ENCODE assay signal across 26 cellular contexts in the genomic region with DNA sequence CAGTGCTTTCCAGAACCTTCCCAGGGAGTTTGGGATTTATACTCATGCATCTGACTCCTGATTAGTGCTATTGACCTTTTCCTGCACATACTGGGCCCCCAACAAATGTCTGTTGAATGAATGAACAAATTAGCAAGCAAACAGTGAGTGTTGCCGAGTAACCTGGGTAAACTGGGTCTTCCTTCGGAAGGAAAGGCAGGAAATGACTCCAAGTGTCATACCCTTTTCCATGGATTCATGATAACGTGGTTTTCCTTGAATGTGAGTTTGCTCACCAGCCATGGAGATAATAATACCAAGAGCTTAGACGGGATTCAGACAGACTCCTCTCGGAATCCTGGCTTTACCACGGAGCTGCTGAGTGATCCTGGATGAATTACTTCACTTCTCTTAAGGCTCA. TPM values are rescaled to one million over a fixed set of nuclear protein-coding genes. Genes with fewer than 3 reads are reported as not detected.
A peak's percentile ranks its signal among the peaks of the same experiment; 100 is the strongest.
DNase-seq lines count a peak whose midpoint lies in the region; ATAC-seq lines count a peak whose summit lies in the region.
"Had no signal": no experiment of that assay in that cellular context is flagged by ENCODE, and none has a peak within 500 bp of the region (broad histone marks: within the 10 kb centered on the region; RNA-seq: fewer than 3 reads in every experiment).

No MANE protein-coding gene starts in this region.

- H3K56ac ChIP-seq in mesendoderm (ENCODE audit: low read length) = no peak overlapping the region

- H3K9me3 Mint-ChIP-seq in stimulated activated memory B cell treated with anti-CD40 and anti-IgM and Interleukin-4, amounts not matched to agents 10 μg/mL and 1 μg/mL and 100 μg/mL, for 72 hours = peaks cover 3% of the 10 kb centered on the region
- H3K9me3 Mint-ChIP-seq in stimulated activated naive CD8-positive, alpha-beta T cell treated with anti-CD3 and anti-CD28 coated beads, Interleukin-15, amount 100 ng/mL, for 72 hours = no peaks in the 10 kb centered on the region

- no CpG with 5 or more reads among the region's 6 CpGs for WGBS in mesendoderm (ENCODE audit: extremely low coverage, insufficient coverage, low lambda C conversion rate)

- H3K18ac ChIP-seq in mesendoderm (ENCODE audit: low read length) = no peak overlapping the region

- H2BK15ac ChIP-seq in mesendoderm (replicated peaks; ENCODE audit: low read depth) = no peak overlapping the region

- no peaks in the 10 kb centered on the region for H3K36me3 Mint-ChIP-seq in stimulated activated memory B cell treated with anti-CD40 and anti-IgM and Interleukin-4, amounts not matched to agents 10 μg/mL and 1 μg/mL and 100 μg/mL, for 72 hours
- H3K36me3 Mint-ChIP-seq: CD4-positive, alpha-beta memory T cell had no signal

- no peaks in the 10 kb centered on the region for H3K79me1 ChIP-seq in mesendoderm (ENCODE audit: low read length)

- peaks cover 4% of the 10 kb centered on the region for H3K27me3 Mint-ChIP-seq in stimulated activated memory B cell treated with anti-CD40 and anti-IgM and Interleukin-4, amounts not matched to agents 10 μg/mL and 1 μg/mL and 100 μg/mL, for 72 hours
- peaks cover 12% of the 10 kb centered on the region for H3K27me3 Mint-ChIP-seq in stimulated activated naive CD8-positive, alpha-beta T cell treated with anti-CD3 and anti-CD28 coated beads, Interleukin-15, amount 100 ng/mL, for 72 hours

- H3K9ac ChIP-seq in mesendoderm (ENCODE audit: low read length) = no peak overlapping the region
- H3K9ac ChIP-seq: BLaER1 had no signal

- no peak overlapping the region for H2BK120ac ChIP-seq in mesendoderm (ENCODE audit: low read depth, low read length)

- H3K27ac Mint-ChIP-seq in stimulated activated memory B cell treated with anti-CD40 and anti-IgM and Interleukin-4, amounts not matched to agents 10 μg/mL and 1 μg/mL and 100 μg/mL, for 72 hours = no peak overlapping the region
- no peak overlapping the region for H3K27ac Mint-ChIP-seq in stimulated activated naive CD8-positive, alpha-beta T cell treated with anti-CD3 and anti-CD28 coated beads, Interleukin-15, amount 100 ng/mL, for 72 hours
- H3K27ac Mint-ChIP-seq: CD4-positive, alpha-beta memory T cell had no signal

- no peak overlapping the region for H3K4ac ChIP-seq in mesendoderm (ENCODE audit: low read depth, low read length)

- DNase-seq in NCI-H748 (lab: John Stamatoyannopoulos, UW; ENCODE audit: unreplicated experiment) (peak; percentile 17), NCI-H748 treated with DMSO at 0.1 percent for 48 hours (lab: John Stamatoyannopoulos, UW) (no peak), dermis microvascular lymphatic vessel endothelial cell (ENCODE audit: low read depth in 2 of 2) (peak; percentile 60 to 80), mesendoderm (peak; percentile 14), NOMO-1 treated with dmso at 0.1 percent for 144 hours (lab: John Stamatoyannopoulos, UW; ENCODE audit: unreplicated experiment) (no peak)
- DNase-seq in stimulated activated naive CD8-positive, alpha-beta T cell treated with anti-CD3 and anti-CD28 coated beads, Interleukin-15, amount 100 ng/mL, for 72 hours = no peak
- DNase-seq: ACHN; CD4-positive, alpha-beta memory T cell; DMS153; GDM1; GOT3; Kasumi-1; MM.1S; NCI-H1048; NCI-H1436; NCI-H1930; NCI-H2227 treated with DMSO at 0.1 percent for 48 hours; NCI-H510A treated with DMSO at 0.1 percent for 48 hours; NCI-H82; OCI-M1; Right ventricle myocardium superior had no signal

- H3K36me3 ChIP-seq in mesendoderm (ENCODE audit: control insufficient read depth, insufficient read depth, low read length) = no peaks in the 10 kb centered on the region
- H3K36me3 ChIP-seq: BLaER1 had no signal

- no peak overlapping the region for H3K4me3 Mint-ChIP-seq in stimulated activated memory B cell treated with anti-CD40 and anti-IgM and Interleukin-4, amounts not matched to agents 10 μg/mL and 1 μg/mL and 100 μg/mL, for 72 hours
- H3K4me3 Mint-ChIP-seq in stimulated activated naive CD8-positive, alpha-beta T cell treated with anti-CD3 and anti-CD28 coated beads, Interleukin-15, amount 100 ng/mL, for 72 hours = no peak overlapping the region
- H3K4me3 Mint-ChIP-seq: CD4-positive, alpha-beta memory T cell had no signal

- peaks cover under 1% of the 10 kb centered on the region for H3K4me1 Mint-ChIP-seq in stimulated activated memory B cell treated with anti-CD40 and anti-IgM and Interleukin-4, amounts not matched to agents 10 μg/mL and 1 μg/mL and 100 μg/mL, for 72 hours
- H3K4me1 Mint-ChIP-seq in stimulated activated naive CD8-positive, alpha-beta T cell treated with anti-CD3 and anti-CD28 coated beads, Interleukin-15, amount 100 ng/mL, for 72 hours = no peaks in the 10 kb centered on the region
- H3K4me1 Mint-ChIP-seq: CD4-positive, alpha-beta memory T cell had no signal

- no peak overlapping the region for H3K4me3 ChIP-seq in mesendoderm (ENCODE audit: low read length)
- H3K4me3 ChIP-seq: BLaER1 had no signal

- H3K4me2 ChIP-seq in mesendoderm (ENCODE audit: low read length) = no peak overlapping the region
- H3K4me2 ChIP-seq: BLaER1 had no signal

- no peak overlapping the region for H4K5ac ChIP-seq in mesendoderm (ENCODE audit: low read length)

- no peak overlapping the region for H2AK5ac ChIP-seq in mesendoderm (ENCODE audit: low read length)

- H3K79me2 ChIP-seq in mesendoderm (ENCODE audit: control insufficient read depth, insufficient read depth, low read length) = no peaks in the 10 kb centered on the region

- no peak for ATAC-seq in stimulated activated memory B cell treated with anti-CD40 and anti-IgM and Interleukin-4, amounts not matched to agents 10 μg/mL and 1 μg/mL and 100 μg/mL, for 72 hours
- no peak for ATAC-seq in HG02623 (IDR thresholded peaks at IDR 0.05; ENCODE audit: unreplicated experiment)
- ATAC-seq in stimulated activated naive CD8-positive, alpha-beta T cell treated with anti-CD3 and anti-CD28 coated beads, Interleukin-15, amount 100 ng/mL, for 72 hours = no peak
- ATAC-seq: HCT116 had no signal

- no peak overlapping the region for H4K8ac ChIP-seq in mesendoderm (ENCODE audit: low read depth, low read length)

- H3K27me3 ChIP-seq in mesendoderm (ENCODE audit: insufficient read depth, low read length, poor library complexity) = no peaks in the 10 kb centered on the region
- H3K27me3 ChIP-seq: BLaER1 had no signal

- H3K23ac ChIP-seq in mesendoderm (ENCODE audit: low read length) = no peak overlapping the region

- no peaks in the 10 kb centered on the region for H3K4me1 ChIP-seq in mesendoderm (ENCODE audit: control insufficient read depth, low read depth, low read length)

- H3K27ac ChIP-seq in mesendoderm (ENCODE audit: low read depth, low read length) = no peak overlapping the region
- H3K27ac ChIP-seq: 22Rv1, BLaER1 had no signal

- no peak overlapping the region for H2BK5ac ChIP-seq in mesendoderm (ENCODE audit: low read length)

RNA-seq across cellular contexts. Expression of gene TECTA, which starts 16.7 kb away (rescaled TPM):
- total RNA-seq in dermis microvascular lymphatic vessel endothelial cell = 0.26 and 0.63 TPM in 2 replicates
- 0.35 TPM for polyA plus RNA-seq in mesendoderm (2013, experiment 1 of 2)
- 0.32 TPM for polyA plus RNA-seq in mesendoderm (2013, experiment 2 of 2)

Comparison
In these comparisons a context has a peak if more than half of its experiments do, and no peak if none do; other contexts are left out.
1. DNase-seq: peak in NCI-H748 (single experiment), dermis microvascular lymphatic vessel endothelial cell (2 of 2) and mesendoderm (single experiment); none in NCI-H748 treated with DMSO at 0.1 percent for 48 hours (single experiment), NOMO-1 treated with dmso at 0.1 percent for 144 hours (single experiment) and stimulated activated naive CD8-positive, alpha-beta T cell treated with anti-CD3 and anti-CD28 coated beads, Interleukin-15, amount 100 ng/mL, for 72 hours (0 of 2).